ENCODE assay signal across 1 cellular context in the genomic region with DNA sequence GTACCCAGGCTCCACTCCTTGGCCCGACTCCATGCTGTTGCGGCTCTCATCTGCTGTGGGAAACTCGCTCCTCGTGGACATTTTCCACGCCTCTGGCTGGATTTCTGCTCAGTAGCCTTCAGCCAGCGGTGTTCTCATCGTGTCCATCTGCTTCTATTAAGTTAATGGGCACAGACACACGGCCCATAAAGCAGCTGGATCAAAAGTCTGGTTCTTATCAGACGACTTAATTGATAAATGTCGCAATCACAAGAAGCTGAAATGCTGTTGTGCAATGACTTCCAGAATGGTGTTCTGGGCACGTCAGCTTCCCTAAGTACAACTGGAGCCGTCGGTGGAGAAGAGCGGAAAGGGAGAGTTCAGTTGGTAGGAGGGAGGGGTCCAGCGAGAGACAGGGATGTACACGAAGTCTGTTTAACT.
TF ChIP-seq lines count a peak whose summit lies in the region.

No MANE protein-coding gene starts in this region.

TF ChIP-seq in HepG2, 621 proteins besides CTCF, POLR2A, EP300 and RAD21 (continued from another document):
- TF ChIP-seq, protein P1, sequence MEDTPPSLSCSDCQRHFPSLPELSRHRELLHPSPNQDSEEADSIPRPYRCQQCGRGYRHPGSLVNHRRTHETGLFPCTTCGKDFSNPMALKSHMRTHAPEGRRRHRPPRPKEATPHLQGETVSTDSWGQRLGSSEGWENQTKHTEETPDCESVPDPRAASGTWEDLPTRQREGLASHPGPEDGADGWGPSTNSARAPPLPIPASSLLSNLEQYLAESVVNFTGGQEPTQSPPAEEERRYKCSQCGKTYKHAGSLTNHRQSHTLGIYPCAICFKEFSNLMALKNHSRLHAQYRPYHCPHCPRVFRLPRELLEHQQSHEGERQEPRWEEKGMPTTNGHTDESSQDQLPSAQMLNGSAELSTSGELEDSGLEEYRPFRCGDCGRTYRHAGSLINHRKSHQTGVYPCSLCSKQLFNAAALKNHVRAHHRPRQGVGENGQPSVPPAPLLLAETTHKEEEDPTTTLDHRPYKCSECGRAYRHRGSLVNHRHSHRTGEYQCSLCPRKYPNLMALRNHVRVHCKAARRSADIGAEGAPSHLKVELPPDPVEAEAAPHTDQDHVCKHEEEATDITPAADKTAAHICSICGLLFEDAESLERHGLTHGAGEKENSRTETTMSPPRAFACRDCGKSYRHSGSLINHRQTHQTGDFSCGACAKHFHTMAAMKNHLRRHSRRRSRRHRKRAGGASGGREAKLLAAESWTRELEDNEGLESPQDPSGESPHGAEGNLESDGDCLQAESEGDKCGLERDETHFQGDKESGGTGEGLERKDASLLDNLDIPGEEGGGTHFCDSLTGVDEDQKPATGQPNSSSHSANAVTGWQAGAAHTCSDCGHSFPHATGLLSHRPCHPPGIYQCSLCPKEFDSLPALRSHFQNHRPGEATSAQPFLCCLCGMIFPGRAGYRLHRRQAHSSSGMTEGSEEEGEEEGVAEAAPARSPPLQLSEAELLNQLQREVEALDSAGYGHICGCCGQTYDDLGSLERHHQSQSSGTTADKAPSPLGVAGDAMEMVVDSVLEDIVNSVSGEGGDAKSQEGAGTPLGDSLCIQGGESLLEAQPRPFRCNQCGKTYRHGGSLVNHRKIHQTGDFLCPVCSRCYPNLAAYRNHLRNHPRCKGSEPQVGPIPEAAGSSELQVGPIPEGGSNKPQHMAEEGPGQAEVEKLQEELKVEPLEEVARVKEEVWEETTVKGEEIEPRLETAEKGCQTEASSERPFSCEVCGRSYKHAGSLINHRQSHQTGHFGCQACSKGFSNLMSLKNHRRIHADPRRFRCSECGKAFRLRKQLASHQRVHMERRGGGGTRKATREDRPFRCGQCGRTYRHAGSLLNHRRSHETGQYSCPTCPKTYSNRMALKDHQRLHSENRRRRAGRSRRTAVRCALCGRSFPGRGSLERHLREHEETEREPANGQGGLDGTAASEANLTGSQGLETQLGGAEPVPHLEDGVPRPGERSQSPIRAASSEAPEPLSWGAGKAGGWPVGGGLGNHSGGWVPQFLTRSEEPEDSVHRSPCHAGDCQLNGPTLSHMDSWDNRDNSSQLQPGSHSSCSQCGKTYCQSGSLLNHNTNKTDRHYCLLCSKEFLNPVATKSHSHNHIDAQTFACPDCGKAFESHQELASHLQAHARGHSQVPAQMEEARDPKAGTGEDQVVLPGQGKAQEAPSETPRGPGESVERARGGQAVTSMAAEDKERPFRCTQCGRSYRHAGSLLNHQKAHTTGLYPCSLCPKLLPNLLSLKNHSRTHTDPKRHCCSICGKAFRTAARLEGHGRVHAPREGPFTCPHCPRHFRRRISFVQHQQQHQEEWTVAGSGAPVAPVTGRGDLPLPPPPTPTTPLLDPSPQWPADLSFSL (CRISPR knock-in tag; IDR thresholded peaks at IDR 0.05): no peak
- TF ChIP-seq, protein P2, sequence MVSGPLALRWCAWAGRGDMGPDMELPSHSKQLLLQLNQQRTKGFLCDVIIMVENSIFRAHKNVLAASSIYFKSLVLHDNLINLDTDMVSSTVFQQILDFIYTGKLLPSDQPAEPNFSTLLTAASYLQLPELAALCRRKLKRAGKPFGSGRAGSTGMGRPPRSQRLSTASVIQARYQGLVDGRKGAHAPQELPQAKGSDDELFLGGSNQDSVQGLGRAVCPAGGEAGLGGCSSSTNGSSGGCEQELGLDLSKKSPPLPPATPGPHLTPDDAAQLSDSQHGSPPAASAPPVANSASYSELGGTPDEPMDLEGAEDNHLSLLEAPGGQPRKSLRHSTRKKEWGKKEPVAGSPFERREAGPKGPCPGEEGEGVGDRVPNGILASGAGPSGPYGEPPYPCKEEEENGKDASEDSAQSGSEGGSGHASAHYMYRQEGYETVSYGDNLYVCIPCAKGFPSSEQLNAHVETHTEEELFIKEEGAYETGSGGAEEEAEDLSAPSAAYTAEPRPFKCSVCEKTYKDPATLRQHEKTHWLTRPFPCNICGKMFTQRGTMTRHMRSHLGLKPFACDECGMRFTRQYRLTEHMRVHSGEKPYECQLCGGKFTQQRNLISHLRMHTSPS (CRISPR knock-in tag; IDR thresholded peaks at IDR 0.05; ENCODE audit: low read depth): no peak
- no peak for TF ChIP-seq ZNF260 (CRISPR knock-in tag; IDR thresholded peaks at IDR 0.05; ENCODE audit: borderline replicate concordance, low read depth)
